Comparison of ENCODE assay signal across 9 cellular contexts in the genomic region with DNA sequence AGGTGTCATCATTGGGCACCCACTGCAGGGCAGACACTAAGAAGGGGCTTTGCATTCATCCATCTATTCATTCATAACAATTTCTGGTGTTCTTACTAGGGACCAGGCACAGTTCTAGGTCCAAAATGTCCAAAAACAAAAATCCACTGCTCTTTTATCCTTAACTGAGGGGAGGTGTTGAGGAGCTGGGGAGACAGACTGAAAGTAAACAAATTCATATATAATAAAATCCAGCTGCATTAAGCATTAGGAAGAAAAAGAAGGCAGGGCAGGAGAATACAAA. TPM values are rescaled to one million over a fixed set of nuclear protein-coding genes. Genes with fewer than 3 reads are reported as not detected.
DNase-seq lines count a peak whose midpoint lies in the region; ATAC-seq and TF ChIP-seq lines count a peak whose summit lies in the region.
"Had no signal": no experiment of that assay in that cellular context is flagged by ENCODE, and none has a peak within 500 bp of the region (broad histone marks: within the 10 kb centered on the region; RNA-seq: fewer than 3 reads in every experiment).

No MANE protein-coding gene starts in this region.

- no peaks in the 10 kb centered on the region for H3K27me3 ChIP-seq in body of pancreas
- peaks cover 8 to 14% of the 10 kb centered on the region in 2 experiments for H3K27me3 ChIP-seq in mesenchymal stem cell (ENCODE audit: control insufficient read depth in 1 of 2, insufficient read depth in 1 of 2, low read length in 2 of 2)
- H3K27me3 ChIP-seq in tibial artery: no peaks in the 10 kb centered on the region

- TF ChIP-seq POLR2A in body of pancreas (IDR thresholded peaks at IDR 0.05): no peak

- H3K23ac ChIP-seq in mesenchymal stem cell (ENCODE audit: low read length in 2 of 2): no peak overlapping the region

- DNase-seq in activated T-cell treated with anti-CD3 and anti-CD28 coated beads, Interleukin-2, amount 50 U/mL, for 24 hours: no peak
- no peak for DNase-seq in activated T-cell treated with anti-CD3 and anti-CD28 coated beads, Interleukin-2, amount 50 U/mL, for 48 hours
- DNase-seq in body of pancreas (no peak), mesenchymal stem cell (no peak), tibial artery (no peak), KBM-7 (no peak), cortex of kidney (lab: John Stamatoyannopoulos, UW) (no peak)
- DNase-seq: NCI-H524 treated with DMSO at 0.1 percent for 48 hours had no signal

- H3K9me3 ChIP-seq in body of pancreas (no peaks in the 10 kb centered on the region), mesenchymal stem cell (ENCODE audit: control insufficient read depth, low read length) (no peaks in the 10 kb centered on the region), tibial artery (no peaks in the 10 kb centered on the region)

- peaks cover 19% of the 10 kb centered on the region for H3K36me3 Mint-ChIP-seq in activated T-cell treated with anti-CD3 and anti-CD28 coated beads, Interleukin-2, amount 50 U/mL, for 24 hours (ENCODE audit: low read depth)

- H2AFZ ChIP-seq in mesenchymal stem cell (ENCODE audit: low read depth, low read length): no peak overlapping the region

- intact Hi-C loops in body of pancreas (cut with DNase I): no loop called here
- intact Hi-C loops in tibial artery (cut with DNase I; ENCODE audit: low total_unique reads): loop anchor here (10.0 kb wide), 3 partner anchors 231 to 1101 kb away; no protein-coding TSS in a partner anchor

- peaks cover 4% of the 10 kb centered on the region for H3K79me1 ChIP-seq in mesenchymal stem cell (replicated peaks; ENCODE audit: low read length, poor library complexity, severe bottlenecking)

- no peaks in the 10 kb centered on the region for H3K36me3 ChIP-seq in body of pancreas (replicated peaks in 1 of 2; ENCODE audit: insufficient read depth in 1 of 2, low read depth in 2 of 2)
- no peaks in the 10 kb centered on the region for H3K36me3 ChIP-seq in mesenchymal stem cell (ENCODE audit: control insufficient read depth in 1 of 2, insufficient read depth in 2 of 2, low read depth in 1 of 2, low read length in 2 of 2)
- no peaks in the 10 kb centered on the region for H3K36me3 ChIP-seq in tibial artery

- H3K4me2 ChIP-seq in mesenchymal stem cell (ENCODE audit: low read length, poor library complexity, severe bottlenecking): peak overlapping the region; percentile 88

- H2BK120ac ChIP-seq in mesenchymal stem cell (ENCODE audit: low read depth, low read length): no peak overlapping the region

- peak overlapping the region; percentile 97 for H3K27ac Mint-ChIP-seq in activated T-cell treated with anti-CD3 and anti-CD28 coated beads, Interleukin-2, amount 50 U/mL, for 24 hours

- in situ Hi-C loops in KBM-7 (cut with MboI; ENCODE audit: low pct_unique_long_range_greater_than_20kb, low sequenced_read_pairs): loop anchor here (25.0 kb wide), 2 partner anchors 1088 to 1363 kb away; no protein-coding TSS in a partner anchor

- H3K27ac ChIP-seq in body of pancreas (peak overlapping the region in 3 of 4 donors; percentile 39 to 86 (median 80)), mesenchymal stem cell (ENCODE audit: low read length, poor library complexity, severe bottlenecking) (no peak overlapping the region), tibial artery (peak overlapping the region; percentile 64 to 73)

- H4K91ac ChIP-seq in mesenchymal stem cell (ENCODE audit: low read length): no peak overlapping the region

- peaks cover 18% of the 10 kb centered on the region for H3K4me1 ChIP-seq in body of pancreas
- peaks cover 10% of the 10 kb centered on the region for H3K4me1 ChIP-seq in mesenchymal stem cell (ENCODE audit: control insufficient read depth, insufficient read depth, low read depth, low read length)
- H3K4me1 ChIP-seq in tibial artery: peaks cover 0 to 16% (median 15%) of the 10 kb centered on the region in 4 donors

- TF ChIP-seq CTCF in body of pancreas (IDR thresholded peaks at IDR 0.05) (no peak), tibial artery (IDR thresholded peaks at IDR 0.05) (no peak)

- H3K4me3 Mint-ChIP-seq in activated T-cell treated with anti-CD3 and anti-CD28 coated beads, Interleukin-2, amount 50 U/mL, for 24 hours: peak overlapping the region; percentile 91

- H3K27me3 Mint-ChIP-seq in activated T-cell treated with anti-CD3 and anti-CD28 coated beads, Interleukin-2, amount 50 U/mL, for 24 hours: no peaks in the 10 kb centered on the region

- no peak overlapping the region for H4K8ac ChIP-seq in mesenchymal stem cell (ENCODE audit: low read length)

- H3K9me3 Mint-ChIP-seq in activated T-cell treated with anti-CD3 and anti-CD28 coated beads, Interleukin-2, amount 50 U/mL, for 24 hours: no peaks in the 10 kb centered on the region

- no peak overlapping the region for H3K18ac ChIP-seq in mesenchymal stem cell (ENCODE audit: low read depth in 1 of 2, low read length in 2 of 2)

- peak overlapping the region; percentile 76 for H3K9ac ChIP-seq in mesenchymal stem cell (ENCODE audit: low read length)

- no peak for ATAC-seq in body of pancreas
- ATAC-seq in GM21526 (IDR thresholded peaks at IDR 0.05; ENCODE audit: low FRiP score, unreplicated experiment): no peak

- H3K14ac ChIP-seq in mesenchymal stem cell (ENCODE audit: low read length in 2 of 2): no peak overlapping the region

- no peak overlapping the region for H2BK5ac ChIP-seq in mesenchymal stem cell (ENCODE audit: low read depth, low read length, poor library complexity, severe bottlenecking)

- H2AK5ac ChIP-seq in mesenchymal stem cell (ENCODE audit: low read length, severe bottlenecking): no peak overlapping the region

- H2BK15ac ChIP-seq in mesenchymal stem cell (ENCODE audit: low read depth, poor library complexity, severe bottlenecking): no peak overlapping the region

- no peak overlapping the region for H3K4ac ChIP-seq in mesenchymal stem cell (ENCODE audit: low read depth in 1 of 2, low read length in 2 of 2)

- peaks cover 69% of the 10 kb centered on the region for H3K4me1 Mint-ChIP-seq in activated T-cell treated with anti-CD3 and anti-CD28 coated beads, Interleukin-2, amount 50 U/mL, for 24 hours (ENCODE audit: low read depth)

- H3K4me3 ChIP-seq in body of pancreas (peak overlapping the region in 1 of 2 donors; percentile 31), mesenchymal stem cell (ENCODE audit: insufficient read depth in 1 of 2, low read depth in 1 of 2, low read length in 2 of 2) (peak overlapping the region in 1 of 2 experiments; percentile 93), tibial artery (peak overlapping the region; percentile 72 to 94)

- H2BK12ac ChIP-seq in mesenchymal stem cell (ENCODE audit: low read length in 2 of 2): no peak overlapping the region

RNA-seq across cellular contexts. Expression of a gene that starts 1.1 kb away (rescaled TPM):
- total RNA-seq in body of pancreas: 1 to 10 TPM; 8.2 to 9.6 TPM
- polyA plus RNA-seq in mesenchymal stem cell (2013, experiment 1 of 2): 5.5 TPM
- polyA plus RNA-seq in mesenchymal stem cell (2013, experiment 2 of 2): 6.2 TPM

RNA-seq across cellular contexts. Expression of a gene that starts 29.5 kb away (rescaled TPM):
- total RNA-seq in body of pancreas: 1 to 10 TPM in 1 of 2 donors, under 1 TPM in 1; 0.33 to 2.3 TPM
- polyA plus RNA-seq in mesenchymal stem cell (2013, experiment 1 of 2): 0.01 TPM
- polyA plus RNA-seq in mesenchymal stem cell (2013, experiment 2 of 2): not detected
